Comparison of ENCODE assay signal across 1 cellular context in the genomic region with DNA sequence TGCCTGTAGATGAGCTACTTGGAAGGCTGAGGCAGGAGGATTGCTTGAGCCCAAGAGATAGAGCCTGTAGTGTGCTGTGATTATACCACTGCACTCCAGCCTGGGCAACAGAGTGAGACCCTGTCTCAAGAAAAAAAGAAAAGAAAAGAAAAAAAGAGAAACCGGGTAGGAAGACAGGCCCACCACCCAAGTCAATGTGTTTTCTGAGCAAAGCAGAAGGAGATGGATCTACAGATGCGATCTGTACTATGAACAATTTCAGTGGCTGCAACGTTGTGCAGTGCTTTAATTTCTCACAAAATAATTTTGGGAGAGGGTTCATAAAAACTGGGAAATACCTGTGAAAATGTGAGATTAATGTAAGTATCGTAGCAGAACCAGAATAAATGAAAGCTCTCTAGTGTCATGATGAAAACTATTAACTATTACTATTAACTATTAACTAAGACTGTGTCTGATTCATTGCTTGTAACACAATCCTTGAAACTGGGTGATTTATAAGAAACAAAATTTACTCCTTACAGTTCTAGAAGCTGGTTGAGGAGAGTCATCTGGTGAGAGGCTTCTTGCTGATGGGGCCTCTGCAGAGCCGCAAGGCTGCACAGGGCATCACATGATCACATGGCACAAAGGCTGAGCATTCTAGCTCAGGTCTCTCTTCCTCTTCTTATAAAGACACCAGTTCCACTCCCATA.
TF ChIP-seq lines count a peak whose summit lies in the region.

No MANE protein-coding gene starts in this region.

TF ChIP-seq in GM12878, 131 proteins besides CTCF, POLR2A, EP300 and RAD21 (continued from another document and continues in another):
- TF ChIP-seq, protein P1, sequence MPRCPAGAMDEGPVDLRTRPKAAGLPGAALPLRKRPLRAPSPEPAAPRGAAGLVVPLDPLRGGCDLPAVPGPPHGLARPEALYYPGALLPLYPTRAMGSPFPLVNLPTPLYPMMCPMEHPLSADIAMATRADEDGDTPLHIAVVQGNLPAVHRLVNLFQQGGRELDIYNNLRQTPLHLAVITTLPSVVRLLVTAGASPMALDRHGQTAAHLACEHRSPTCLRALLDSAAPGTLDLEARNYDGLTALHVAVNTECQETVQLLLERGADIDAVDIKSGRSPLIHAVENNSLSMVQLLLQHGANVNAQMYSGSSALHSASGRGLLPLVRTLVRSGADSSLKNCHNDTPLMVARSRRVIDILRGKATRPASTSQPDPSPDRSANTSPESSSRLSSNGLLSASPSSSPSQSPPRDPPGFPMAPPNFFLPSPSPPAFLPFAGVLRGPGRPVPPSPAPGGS (IDR thresholded peaks at IDR 0.05; ENCODE audit: borderline replicate concordance, insufficient read depth, low read depth, low read length, poor library complexity, severe bottlenecking), result no peak
- TF ChIP-seq GATAD2B (conservative IDR thresholded peaks at IDR 0.05; ENCODE audit: low read depth) (no peak), PAX8 (IDR thresholded peaks at IDR 0.05) (no peak), KLF5 (IDR thresholded peaks at IDR 0.05; ENCODE audit: partially characterized antibody) (no peak), KAT2A (conservative IDR thresholded peaks at IDR 0.05; ENCODE audit: control insufficient read depth, low read depth, low read length) (no peak), SMC3 (IDR thresholded peaks at IDR 0.05; ENCODE audit: borderline replicate concordance, low read length) (no peak), SUZ12 (IDR thresholded peaks at IDR 0.05; ENCODE audit: unreplicated experiment) (no peak), ATF7 (IDR thresholded peaks at IDR 0.05; ENCODE audit: low read depth) (0 out of 2 replicates have a peak, but pooled peaks have one; percentile 26), MTA2 (IDR thresholded peaks at IDR 0.05; ENCODE audit: low read depth) (0 out of 2 replicates have a peak, but pooled peaks have one; percentile 29), TARDBP (IDR thresholded peaks at IDR 0.05; ENCODE audit: borderline replicate concordance) (no peak), DPF2 (IDR thresholded peaks at IDR 0.05) (0 out of 2 replicates have a peak, but pooled peaks have one; percentile 51), PML (IDR thresholded peaks at IDR 0.05; ENCODE audit: low read length) (no peak), MEF2A (IDR thresholded peaks at IDR 0.05; ENCODE audit: insufficient read depth, low read depth, low read length) (no peak), TCF7 (IDR thresholded peaks at IDR 0.05; ENCODE audit: borderline replicate concordance) (no peak), IKZF2 (IDR thresholded peaks at IDR 0.05) (no peak; a peak in 1 of 4 replicates), KDM1A (IDR thresholded peaks at IDR 0.05; ENCODE audit: borderline replicate concordance) (no peak), IRF4 (IDR thresholded peaks at IDR 0.05; ENCODE audit: low read depth, low read length) (no peak), EZH2 (IDR thresholded peaks at IDR 0.05; ENCODE audit: borderline replicate concordance, control insufficient read depth, low read depth, low read length) (no peak), HDAC2 (IDR thresholded peaks at IDR 0.05) (no peak), SUPT20H (IDR thresholded peaks at IDR 0.05; ENCODE audit: borderline replicate concordance, control insufficient read depth, low read depth, low read length) (no peak), CHD1 (IDR thresholded peaks at IDR 0.05; ENCODE audit: low read depth, low read length) (no peak), SIX5 (IDR thresholded peaks at IDR 0.05; ENCODE audit: low read depth, low read length, severe bottlenecking) (no peak), YY1 (IDR thresholded peaks at IDR 0.05; ENCODE audit: low read depth, low read length) (no peak), LARP7 (IDR thresholded peaks at IDR 0.05) (no peak), SP1 (IDR thresholded peaks at IDR 0.05; ENCODE audit: low read depth, low read length) (no peak), FOXM1 (IDR thresholded peaks at IDR 0.05; ENCODE audit: low read depth, low read length) (no peak), ASH2L (IDR thresholded peaks at IDR 0.05; ENCODE audit: borderline replicate concordance, low read depth) (no peak), NR2C2 (IDR thresholded peaks at IDR 0.05; ENCODE audit: borderline replicate concordance, control insufficient read depth, insufficient read length, low read depth) (no peak)
- TF ChIP-seq, protein P2, sequence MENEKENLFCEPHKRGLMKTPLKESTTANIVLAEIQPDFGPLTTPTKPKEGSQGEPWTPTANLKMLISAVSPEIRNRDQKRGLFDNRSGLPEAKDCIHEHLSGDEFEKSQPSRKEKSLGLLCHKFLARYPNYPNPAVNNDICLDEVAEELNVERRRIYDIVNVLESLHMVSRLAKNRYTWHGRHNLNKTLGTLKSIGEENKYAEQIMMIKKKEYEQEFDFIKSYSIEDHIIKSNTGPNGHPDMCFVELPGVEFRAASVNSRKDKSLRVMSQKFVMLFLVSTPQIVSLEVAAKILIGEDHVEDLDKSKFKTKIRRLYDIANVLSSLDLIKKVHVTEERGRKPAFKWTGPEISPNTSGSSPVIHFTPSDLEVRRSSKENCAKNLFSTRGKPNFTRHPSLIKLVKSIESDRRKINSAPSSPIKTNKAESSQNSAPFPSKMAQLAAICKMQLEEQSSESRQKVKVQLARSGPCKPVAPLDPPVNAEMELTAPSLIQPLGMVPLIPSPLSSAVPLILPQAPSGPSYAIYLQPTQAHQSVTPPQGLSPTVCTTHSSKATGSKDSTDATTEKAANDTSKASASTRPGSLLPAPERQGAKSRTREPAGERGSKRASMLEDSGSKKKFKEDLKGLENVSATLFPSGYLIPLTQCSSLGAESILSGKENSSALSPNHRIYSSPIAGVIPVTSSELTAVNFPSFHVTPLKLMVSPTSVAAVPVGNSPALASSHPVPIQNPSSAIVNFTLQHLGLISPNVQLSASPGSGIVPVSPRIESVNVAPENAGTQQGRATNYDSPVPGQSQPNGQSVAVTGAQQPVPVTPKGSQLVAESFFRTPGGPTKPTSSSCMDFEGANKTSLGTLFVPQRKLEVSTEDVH (IDR thresholded peaks at IDR 0.05; ENCODE audit: low read depth, partially characterized antibody), result no peak
- TF ChIP-seq, protein P3, sequence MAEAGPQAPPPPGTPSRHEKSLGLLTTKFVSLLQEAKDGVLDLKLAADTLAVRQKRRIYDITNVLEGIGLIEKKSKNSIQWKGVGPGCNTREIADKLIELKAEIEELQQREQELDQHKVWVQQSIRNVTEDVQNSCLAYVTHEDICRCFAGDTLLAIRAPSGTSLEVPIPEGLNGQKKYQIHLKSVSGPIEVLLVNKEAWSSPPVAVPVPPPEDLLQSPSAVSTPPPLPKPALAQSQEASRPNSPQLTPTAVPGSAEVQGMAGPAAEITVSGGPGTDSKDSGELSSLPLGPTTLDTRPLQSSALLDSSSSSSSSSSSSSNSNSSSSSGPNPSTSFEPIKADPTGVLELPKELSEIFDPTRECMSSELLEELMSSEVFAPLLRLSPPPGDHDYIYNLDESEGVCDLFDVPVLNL (IDR thresholded peaks at IDR 0.05; ENCODE audit: low read depth, low read length), result no peak
- TF ChIP-seq, protein P4, sequence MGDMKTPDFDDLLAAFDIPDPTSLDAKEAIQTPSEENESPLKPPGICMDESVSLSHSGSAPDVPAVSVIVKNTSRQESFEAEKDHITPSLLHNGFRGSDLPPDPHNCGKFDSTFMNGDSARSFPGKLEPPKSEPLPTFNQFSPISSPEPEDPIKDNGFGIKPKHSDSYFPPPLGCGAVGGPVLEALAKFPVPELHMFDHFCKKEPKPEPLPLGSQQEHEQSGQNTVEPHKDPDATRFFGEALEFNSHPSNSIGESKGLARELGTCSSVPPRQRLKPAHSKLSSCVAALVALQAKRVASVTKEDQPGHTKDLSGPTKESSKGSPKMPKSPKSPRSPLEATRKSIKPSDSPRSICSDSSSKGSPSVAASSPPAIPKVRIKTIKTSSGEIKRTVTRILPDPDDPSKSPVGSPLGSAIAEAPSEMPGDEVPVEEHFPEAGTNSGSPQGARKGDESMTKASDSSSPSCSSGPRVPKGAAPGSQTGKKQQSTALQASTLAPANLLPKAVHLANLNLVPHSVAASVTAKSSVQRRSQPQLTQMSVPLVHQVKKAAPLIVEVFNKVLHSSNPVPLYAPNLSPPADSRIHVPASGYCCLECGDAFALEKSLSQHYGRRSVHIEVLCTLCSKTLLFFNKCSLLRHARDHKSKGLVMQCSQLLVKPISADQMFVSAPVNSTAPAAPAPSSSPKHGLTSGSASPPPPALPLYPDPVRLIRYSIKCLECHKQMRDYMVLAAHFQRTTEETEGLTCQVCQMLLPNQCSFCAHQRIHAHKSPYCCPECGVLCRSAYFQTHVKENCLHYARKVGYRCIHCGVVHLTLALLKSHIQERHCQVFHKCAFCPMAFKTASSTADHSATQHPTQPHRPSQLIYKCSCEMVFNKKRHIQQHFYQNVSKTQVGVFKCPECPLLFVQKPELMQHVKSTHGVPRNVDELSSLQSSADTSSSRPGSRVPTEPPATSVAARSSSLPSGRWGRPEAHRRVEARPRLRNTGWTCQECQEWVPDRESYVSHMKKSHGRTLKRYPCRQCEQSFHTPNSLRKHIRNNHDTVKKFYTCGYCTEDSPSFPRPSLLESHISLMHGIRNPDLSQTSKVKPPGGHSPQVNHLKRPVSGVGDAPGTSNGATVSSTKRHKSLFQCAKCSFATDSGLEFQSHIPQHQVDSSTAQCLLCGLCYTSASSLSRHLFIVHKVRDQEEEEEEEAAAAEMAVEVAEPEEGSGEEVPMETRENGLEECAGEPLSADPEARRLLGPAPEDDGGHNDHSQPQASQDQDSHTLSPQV (IDR thresholded peaks at IDR 0.05), result no peak
- TF ChIP-seq, protein P5, sequence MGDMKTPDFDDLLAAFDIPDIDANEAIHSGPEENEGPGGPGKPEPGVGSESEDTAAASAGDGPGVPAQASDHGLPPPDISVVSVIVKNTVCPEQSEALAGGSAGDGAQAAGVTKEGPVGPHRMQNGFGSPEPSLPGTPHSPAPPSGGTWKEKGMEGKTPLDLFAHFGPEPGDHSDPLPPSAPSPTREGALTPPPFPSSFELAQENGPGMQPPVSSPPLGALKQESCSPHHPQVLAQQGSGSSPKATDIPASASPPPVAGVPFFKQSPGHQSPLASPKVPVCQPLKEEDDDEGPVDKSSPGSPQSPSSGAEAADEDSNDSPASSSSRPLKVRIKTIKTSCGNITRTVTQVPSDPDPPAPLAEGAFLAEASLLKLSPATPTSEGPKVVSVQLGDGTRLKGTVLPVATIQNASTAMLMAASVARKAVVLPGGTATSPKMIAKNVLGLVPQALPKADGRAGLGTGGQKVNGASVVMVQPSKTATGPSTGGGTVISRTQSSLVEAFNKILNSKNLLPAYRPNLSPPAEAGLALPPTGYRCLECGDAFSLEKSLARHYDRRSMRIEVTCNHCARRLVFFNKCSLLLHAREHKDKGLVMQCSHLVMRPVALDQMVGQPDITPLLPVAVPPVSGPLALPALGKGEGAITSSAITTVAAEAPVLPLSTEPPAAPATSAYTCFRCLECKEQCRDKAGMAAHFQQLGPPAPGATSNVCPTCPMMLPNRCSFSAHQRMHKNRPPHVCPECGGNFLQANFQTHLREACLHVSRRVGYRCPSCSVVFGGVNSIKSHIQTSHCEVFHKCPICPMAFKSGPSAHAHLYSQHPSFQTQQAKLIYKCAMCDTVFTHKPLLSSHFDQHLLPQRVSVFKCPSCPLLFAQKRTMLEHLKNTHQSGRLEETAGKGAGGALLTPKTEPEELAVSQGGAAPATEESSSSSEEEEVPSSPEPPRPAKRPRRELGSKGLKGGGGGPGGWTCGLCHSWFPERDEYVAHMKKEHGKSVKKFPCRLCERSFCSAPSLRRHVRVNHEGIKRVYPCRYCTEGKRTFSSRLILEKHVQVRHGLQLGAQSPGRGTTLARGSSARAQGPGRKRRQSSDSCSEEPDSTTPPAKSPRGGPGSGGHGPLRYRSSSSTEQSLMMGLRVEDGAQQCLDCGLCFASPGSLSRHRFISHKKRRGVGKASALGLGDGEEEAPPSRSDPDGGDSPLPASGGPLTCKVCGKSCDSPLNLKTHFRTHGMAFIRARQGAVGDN (IDR thresholded peaks at IDR 0.05), result no peak
- TF ChIP-seq, protein P6, sequence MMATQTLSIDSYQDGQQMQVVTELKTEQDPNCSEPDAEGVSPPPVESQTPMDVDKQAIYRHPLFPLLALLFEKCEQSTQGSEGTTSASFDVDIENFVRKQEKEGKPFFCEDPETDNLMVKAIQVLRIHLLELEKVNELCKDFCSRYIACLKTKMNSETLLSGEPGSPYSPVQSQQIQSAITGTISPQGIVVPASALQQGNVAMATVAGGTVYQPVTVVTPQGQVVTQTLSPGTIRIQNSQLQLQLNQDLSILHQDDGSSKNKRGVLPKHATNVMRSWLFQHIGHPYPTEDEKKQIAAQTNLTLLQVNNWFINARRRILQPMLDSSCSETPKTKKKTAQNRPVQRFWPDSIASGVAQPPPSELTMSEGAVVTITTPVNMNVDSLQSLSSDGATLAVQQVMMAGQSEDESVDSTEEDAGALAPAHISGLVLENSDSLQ (IDR thresholded peaks at IDR 0.05), result no peak; the same call in 1 of the 2 replicates
- TF ChIP-seq, protein P7, sequence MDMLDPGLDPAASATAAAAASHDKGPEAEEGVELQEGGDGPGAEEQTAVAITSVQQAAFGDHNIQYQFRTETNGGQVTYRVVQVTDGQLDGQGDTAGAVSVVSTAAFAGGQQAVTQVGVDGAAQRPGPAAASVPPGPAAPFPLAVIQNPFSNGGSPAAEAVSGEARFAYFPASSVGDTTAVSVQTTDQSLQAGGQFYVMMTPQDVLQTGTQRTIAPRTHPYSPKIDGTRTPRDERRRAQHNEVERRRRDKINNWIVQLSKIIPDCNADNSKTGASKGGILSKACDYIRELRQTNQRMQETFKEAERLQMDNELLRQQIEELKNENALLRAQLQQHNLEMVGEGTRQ (IDR thresholded peaks at IDR 0.05; ENCODE audit: borderline replicate concordance, low read depth, low read length), result peak; percentile 61; the same call in 1 of the 2 replicates
- TF ChIP-seq, protein P8, sequence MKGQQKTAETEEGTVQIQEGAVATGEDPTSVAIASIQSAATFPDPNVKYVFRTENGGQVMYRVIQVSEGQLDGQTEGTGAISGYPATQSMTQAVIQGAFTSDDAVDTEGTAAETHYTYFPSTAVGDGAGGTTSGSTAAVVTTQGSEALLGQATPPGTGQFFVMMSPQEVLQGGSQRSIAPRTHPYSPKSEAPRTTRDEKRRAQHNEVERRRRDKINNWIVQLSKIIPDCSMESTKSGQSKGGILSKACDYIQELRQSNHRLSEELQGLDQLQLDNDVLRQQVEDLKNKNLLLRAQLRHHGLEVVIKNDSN (IDR thresholded peaks at IDR 0.05; ENCODE audit: borderline replicate concordance, extremely low read length, insufficient read depth, low read depth, low read length), result peak; percentile 67
